Comparison of ENCODE assay signal across 16 cellular contexts in genomic region chr4:5954056-5954760, GRCh38.
DNase-seq lines count a peak whose midpoint lies in the region; ATAC-seq and TF ChIP-seq lines count a peak whose summit lies in the region.
"Had no signal": no experiment of that assay in that cellular context is flagged by ENCODE, and none has a peak within 500 bp of the region (broad histone marks: within the 10 kb centered on the region; RNA-seq: fewer than 3 reads in every experiment).

No MANE protein-coding gene starts in this region.

- H3K9me3 ChIP-seq in BE2C (no peaks in the 10 kb centered on the region), H9 (ENCODE audit: control insufficient read depth, low read depth, low read length) (no peaks in the 10 kb centered on the region), neural progenitor cell (ENCODE audit: low read depth) (no peaks in the 10 kb centered on the region), spleen (no peaks in the 10 kb centered on the region)
- H3K9me3 ChIP-seq: Caco-2 had no signal

- TF ChIP-seq CTCF in BE2C (IDR thresholded peaks at IDR 0.05; ENCODE audit: low read depth, low read length) (no peak), H9 (conservative IDR thresholded peaks at IDR 0.05) (no peak), neural progenitor cell (IDR thresholded peaks at IDR 0.05) (no peak), spleen (IDR thresholded peaks at IDR 0.05 in 8 of 11, conservative IDR thresholded peaks at IDR 0.05 in 3 of 11) (no peak)

- no peak overlapping the region for H4K5ac ChIP-seq in H9 (ENCODE audit: insufficient read length, low read depth, low read length)

- H3K27ac Mint-ChIP-seq in H9 = no peak overlapping the region
- no peak overlapping the region for H3K27ac Mint-ChIP-seq in neural progenitor cell

- H3K36me3 ChIP-seq in BE2C = no peaks in the 10 kb centered on the region
- no peaks in the 10 kb centered on the region for H3K36me3 ChIP-seq in neural progenitor cell
- no peaks in the 10 kb centered on the region for H3K36me3 ChIP-seq in spleen

- H2BK5ac ChIP-seq in H9 (ENCODE audit: insufficient read length, low read length) = no peak overlapping the region

- no peak overlapping the region; the same call in 1 of the 2 replicates for H3K14ac ChIP-seq in H9 (ENCODE audit: insufficient read depth, low read length)

- H3K79me2 ChIP-seq in H9 (ENCODE audit: insufficient read depth, low read length) = no peaks in the 10 kb centered on the region
- no peaks in the 10 kb centered on the region for H3K79me2 ChIP-seq in neural progenitor cell (ENCODE audit: low read depth)

- no peak overlapping the region for H3K27ac ChIP-seq in H9 (ENCODE audit: insufficient read length, low read depth, low read length)
- H3K27ac ChIP-seq in neural progenitor cell = peak overlapping the region; percentile 53
- no peak overlapping the region for H3K27ac ChIP-seq in spleen
- H3K27ac ChIP-seq: HL-60 had no signal

- ATAC-seq in GM21360 (IDR thresholded peaks at IDR 0.05; ENCODE audit: unreplicated experiment) (no peak), HG03354 (IDR thresholded peaks at IDR 0.05; ENCODE audit: poor library complexity, severe bottlenecking, unreplicated experiment) (no peak)

- peaks cover 26% of the 10 kb centered on the region for H3F3A ChIP-seq in neural progenitor cell (ENCODE audit: low read depth)

- no peak overlapping the region for H2AFZ ChIP-seq in H9 (ENCODE audit: low read length)
- peak overlapping the region; percentile 7 for H2AFZ ChIP-seq in neural progenitor cell (replicated peaks)

- H3K4me3 Mint-ChIP-seq in H9 (no peak overlapping the region), neural progenitor cell (no peak overlapping the region)
- H3K4me3 Mint-ChIP-seq: CD4-positive, CD25-positive, alpha-beta regulatory T cell had no signal

- H4K20me1 ChIP-seq in H9 (ENCODE audit: control insufficient read depth, insufficient read depth, insufficient read length) (no peaks in the 10 kb centered on the region), neural progenitor cell (ENCODE audit: low read depth) (no peaks in the 10 kb centered on the region)

- H2BK12ac ChIP-seq in H9 (ENCODE audit: insufficient read length, low read depth, low read length) = no peak overlapping the region

- no peaks in the 10 kb centered on the region for H3K9me3 Mint-ChIP-seq in H9
- no peaks in the 10 kb centered on the region for H3K9me3 Mint-ChIP-seq in neural progenitor cell

- H3K23me2 ChIP-seq in H9 (ENCODE audit: insufficient read length, low read depth, low read length, poor library complexity, severe bottlenecking) = no peaks in the 10 kb centered on the region

- no peak overlapping the region for H3K56ac ChIP-seq in H9 (ENCODE audit: insufficient read length, low read depth, low read length)

- peaks cover 29% of the 10 kb centered on the region for H3K4me1 ChIP-seq in BE2C
- H3K4me1 ChIP-seq in H9 (ENCODE audit: insufficient read depth, low read length) = no peaks in the 10 kb centered on the region
- H3K4me1 ChIP-seq in neural progenitor cell = peaks cover 38% of the 10 kb centered on the region
- H3K4me1 ChIP-seq in spleen = peaks cover 0 to 46% (median 15%) of the 10 kb centered on the region in 6 donors
- H3K4me1 ChIP-seq: Caco-2 had no signal

- H3K4me1 Mint-ChIP-seq in H9 (peaks cover 28 to 34% of the 10 kb centered on the region in 2 experiments), neural progenitor cell (peaks cover 36% of the 10 kb centered on the region)
- H3K4me1 Mint-ChIP-seq: CD4-positive, CD25-positive, alpha-beta regulatory T cell had no signal

- H2BK120ac ChIP-seq in H9 (ENCODE audit: low read depth, low read length, poor library complexity, severe bottlenecking) = no peak overlapping the region

- H3K27me3 Mint-ChIP-seq in H9 (ENCODE audit: low read depth) (peaks cover 18% of the 10 kb centered on the region), neural progenitor cell (ENCODE audit: insufficient read depth, low read depth) (peaks cover 17% of the 10 kb centered on the region)

- H4K91ac ChIP-seq in H9 (ENCODE audit: insufficient read length, low read depth, low read length) = no peak overlapping the region

- H2AK5ac ChIP-seq in H9 (ENCODE audit: insufficient read length, low read length) = no peak overlapping the region

- H3K36me3 Mint-ChIP-seq in H9 (ENCODE audit: insufficient read depth in 1 of 3, low read depth in 3 of 3) = no peaks in the 10 kb centered on the region
- H3K36me3 Mint-ChIP-seq in neural progenitor cell = no peaks in the 10 kb centered on the region
- H3K36me3 Mint-ChIP-seq: CD4-positive, CD25-positive, alpha-beta regulatory T cell had no signal

- no peak overlapping the region for H2BK15ac ChIP-seq in H9 (ENCODE audit: low read depth, low read length)

- H3K9ac ChIP-seq in H9 (ENCODE audit: extremely low read depth, insufficient read length, low read length) (no peak overlapping the region), neural progenitor cell (no peak overlapping the region)

- H4K8ac ChIP-seq in H9 (replicated peaks; ENCODE audit: insufficient read length, low read depth, low read length) = no peak overlapping the region

- no peak for TF ChIP-seq POLR2A in spleen (IDR thresholded peaks at IDR 0.05)

- H3K27me3 ChIP-seq in BE2C (no peaks in the 10 kb centered on the region), H9 (ENCODE audit: insufficient read depth, low read length) (no peaks in the 10 kb centered on the region), neural progenitor cell (no peaks in the 10 kb centered on the region), spleen (replicated peaks in 1 of 7) (peaks cover 0 to 16% (median 0%) of the 10 kb centered on the region in 7 donors)

- no peak overlapping the region for H3K23ac ChIP-seq in H9 (ENCODE audit: insufficient read length, low read depth, low read length)

- H3K18ac ChIP-seq in H9 (ENCODE audit: insufficient read length, low read depth, low read length) = no peak overlapping the region

- intact Hi-C loops in spleen (cut with DNase I; ENCODE audit: low total_unique reads) = no loop called here

- H3K4ac ChIP-seq in H9 (ENCODE audit: low read depth, low read length) = no peak overlapping the region

- no peak overlapping the region for H2BK20ac ChIP-seq in H9 (ENCODE audit: low read depth, low read length, poor library complexity, severe bottlenecking)

- H3K4me3 ChIP-seq in BE2C (ENCODE audit: low read depth, low read length) (no peak overlapping the region), neural progenitor cell (no peak overlapping the region), spleen (no peak overlapping the region)

- H3K4me2 ChIP-seq in H9 (ENCODE audit: insufficient read depth, insufficient read length, low read length) (no peak overlapping the region), neural progenitor cell (peak overlapping the region; percentile 49)

- DNase-seq in BE2C (peak; percentile 41), H9 (peak; percentile 23), ecto neural progenitor cell (ENCODE audit: low spot score) (peak; percentile 41), neural progenitor cell (ENCODE audit: low spot score) (no peak), spleen (no peak)
- DNase-seq: Caco-2; CD4-positive, CD25-positive, alpha-beta regulatory T cell; HCEC 1CT; NCI-H1436; NCI-H2029 treated with DMSO at 0.1 percent for 48 hours; NCI-H524 treated with DMSO at 0.1 percent for 48 hours; RPMI8226; SW 1271 had no signal

- no CpG with 5 or more reads among the region's 11 CpGs for WGBS in H9 (ENCODE audit: extremely low coverage, insufficient read length, low lambda C conversion rate)
- 84 to 89% (median 85%) methylated on average over 10 to 11 of the region's 11 CpGs for WGBS in spleen, 5 donors

- H3T11ph ChIP-seq in H9 (ENCODE audit: low read length) = no peak overlapping the region

- no peaks in the 10 kb centered on the region for H3K79me1 ChIP-seq in H9 (ENCODE audit: insufficient read depth, low read depth, low read length, poor library complexity, severe bottlenecking)

Comparison
In these comparisons a context has a peak if more than half of its experiments do, and no peak if none do; other contexts are left out.
1. DNase-seq: peak in BE2C (single experiment), H9 (single experiment) and ecto neural progenitor cell (single experiment); none in neural progenitor cell (single experiment) and spleen (single experiment).